8 cellular contexts compared by ENCODE assay signal in genomic region chr7:14322724-14323123, GRCh38.
"Had no signal": no experiment of that assay in that cellular context is flagged by ENCODE, and none has a peak within 500 bp of the region (broad histone marks: within the 10 kb centered on the region; RNA-seq: fewer than 3 reads in every experiment).

No MANE protein-coding gene starts in this region.

- DNase-seq: GDM1, GF-D8 had no signal

- H3K4me3 ChIP-seq: GM12878 had no signal

- ATAC-seq: GM12878 had no signal

- FAIRE-seq: G401.6, GM12878, GM12891, GM12892, GM18507, GM19239 had no signal
